Comparison of ENCODE assay signal across 17 cellular contexts in genomic region chr9:109253241-109253636, GRCh38.
DNase-seq lines count a peak whose midpoint lies in the region; ATAC-seq and TF ChIP-seq lines count a peak whose summit lies in the region.
"Had no signal": no experiment of that assay in that cellular context is flagged by ENCODE, and none has a peak within 500 bp of the region (broad histone marks: within the 10 kb centered on the region; RNA-seq: fewer than 3 reads in every experiment).

No MANE protein-coding gene starts in this region.

- intact Hi-C loops in HCT116 (cut with micrococcal nuclease): no loop called here
- intact Hi-C loops in A673 (cut with micrococcal nuclease; ENCODE audit: unreplicated experiment): no loop called here
- intact Hi-C loops in CD14-positive monocyte (cut with micrococcal nuclease): no loop called here

- H3K27me3 ChIP-seq in HCT116 (ENCODE audit: insufficient read depth, low read length) (no peaks in the 10 kb centered on the region), subcutaneous abdominal adipose tissue (ENCODE audit: control insufficient read depth in 5 of 5, insufficient read depth in 4 of 5, low read length in 5 of 5) (no peaks in the 10 kb centered on the region), A673 (replicated peaks; ENCODE audit: insufficient read depth, low read depth, low read length, poor library complexity) (no peaks in the 10 kb centered on the region)
- H3K27me3 ChIP-seq: BLaER1 treated with 17β-estradiol and CSF1 and Interleukin-3, amounts not matched to agents 10 nM and 100 nM had no signal

- H3K4me1 Mint-ChIP-seq in CD14-positive monocyte: peaks cover 7% of the 10 kb centered on the region

- TF ChIP-seq POLR2A in HCT116 (IDR thresholded peaks at IDR 0.05; ENCODE audit: borderline replicate concordance, extremely low read depth, insufficient read depth, insufficient read length): no peak

- no peaks in the 10 kb centered on the region for H3K9me3 Mint-ChIP-seq in CD14-positive monocyte
- H3K9me3 Mint-ChIP-seq: H9 had no signal

- no peak overlapping the region for H3K4me3 Mint-ChIP-seq in CD14-positive monocyte
- H3K4me3 Mint-ChIP-seq: H9 had no signal

- H3K4me2 ChIP-seq in HCT116 (ENCODE audit: low read length): peak overlapping the region; percentile 58
- H3K4me2 ChIP-seq: BLaER1 treated with 17β-estradiol and CSF1 and Interleukin-3, amounts not matched to agents 10 nM and 100 nM; SK-N-SH had no signal

- ATAC-seq in HCT116: no peak
- ATAC-seq: K562 had no signal

- RAD21 ChIA-PET in HCT116 (lab: Charles Lee; ENCODE audit: low non-redundant PET in 1 of 2, low total read pairs in 2 of 2, uncharacterized antibody in 2 of 2, unreplicated experiment in 2 of 2): no interaction called here

- peaks cover 7 to 18% (median 15%) of the 10 kb centered on the region in 3 donors for H3K27me3 Mint-ChIP-seq in CD14-positive monocyte (ENCODE audit: low read depth in 3 of 3)

- CTCF ChIA-PET in HCT116 (lab: Charles Lee) (interaction anchor here (0.7 to 1.6 kb wide), 2 partner anchors 11 to 92 kb away, joined by 3 to 4 read pairs; no protein-coding TSS in a partner anchor), A673 (lab: Charles Lee) (no interaction called here)

- TF ChIP-seq RAD21 in HCT116 (IDR thresholded peaks at IDR 0.05; ENCODE audit: low read depth): no peak

- no peaks in the 10 kb centered on the region for H3K9me3 ChIP-seq in HCT116 (ENCODE audit: control insufficient read depth in 1 of 2, insufficient read depth in 1 of 2, low read depth in 1 of 2, low read length in 2 of 2)
- H3K9me3 ChIP-seq in subcutaneous abdominal adipose tissue (ENCODE audit: control insufficient read depth in 5 of 5, low read length in 5 of 5): no peaks in the 10 kb centered on the region
- no peaks in the 10 kb centered on the region for H3K9me3 ChIP-seq in A673 (ENCODE audit: low read depth, low read length, poor library complexity, severe bottlenecking)
- H3K9me3 ChIP-seq: BLaER1 treated with 17β-estradiol and CSF1 and Interleukin-3, amounts not matched to agents 10 nM and 100 nM; SK-N-SH had no signal

- H3K9me2 ChIP-seq in HCT116 (ENCODE audit: insufficient read depth): no peaks in the 10 kb centered on the region
- H3K9me2 ChIP-seq: SK-N-SH had no signal

- H3K27ac Mint-ChIP-seq in CD14-positive monocyte: no peak overlapping the region

- 0 out of 2 replicates have a peak overlapping the region, but pooled peaks have one; percentile 18 for H3K9ac ChIP-seq in HCT116 (ENCODE audit: low read length)
- H3K9ac ChIP-seq in subcutaneous abdominal adipose tissue (ENCODE audit: low read length in 5 of 5): peak overlapping the region in 3 of 5 donors; percentile 4 to 69 (median 20)
- H3K9ac ChIP-seq: BLaER1 treated with 17β-estradiol and CSF1 and Interleukin-3, amounts not matched to agents 10 nM and 100 nM; SK-N-SH had no signal

- no TSS peak for BruUV-seq in HCT116 (replicated peaks; lab: Mats Ljungman, UMichigan)
- no TSS peak for BruUV-seq in A673 (replicated peaks; lab: Mats Ljungman, UMichigan)

- POLR2A ChIA-PET in HCT116 (lab: Charles Lee) (no interaction called here), A673 (lab: Charles Lee; ENCODE audit: low non-redundant PET) (interaction anchor here (0.6 kb wide), 1 partner anchor 70 kb away, joined by 3 read pairs; no protein-coding TSS in a partner anchor)

- H4K20me1 ChIP-seq in HCT116 (ENCODE audit: insufficient read depth): no peaks in the 10 kb centered on the region
- H4K20me1 ChIP-seq: BLaER1 treated with 17β-estradiol and CSF1 and Interleukin-3, amounts not matched to agents 10 nM and 100 nM had no signal

- DNase-seq in HCT116 (ENCODE audit: low read depth, low spot score) (no peak), islet precursor cell (peak; percentile 29), A673 (ENCODE audit: low spot score) (no peak), NCI-H1105 treated with DMSO at 0.1 percent for 48 hours (lab: John Stamatoyannopoulos, UW) (no peak), activated T-cell treated with anti-CD3 and anti-CD28 coated beads for 4 hours (no peak), CD14-positive monocyte (ENCODE audit: low spot score) (no peak)
- DNase-seq: COR-L47, DMS153, H9, NCI-H1048, NCI-H526 treated with DMSO at 0.1 percent for 48 hours, OCI-M1, SK-N-SH had no signal

- peak overlapping the region; percentile 30; the same call in 1 of the 2 replicates for H3K27ac ChIP-seq in HCT116 (ENCODE audit: low read depth, low read length)
- H3K27ac ChIP-seq in VCaP: peak overlapping the region; percentile 98
- H3K27ac ChIP-seq in subcutaneous abdominal adipose tissue (ENCODE audit: low read depth, low read length): peak overlapping the region; percentile 79
- no peak overlapping the region for H3K27ac ChIP-seq in A673 (ENCODE audit: low read depth, low read length, poor library complexity, severe bottlenecking)
- H3K27ac ChIP-seq: BLaER1 treated with 17β-estradiol and CSF1 and Interleukin-3, amounts not matched to agents 10 nM and 100 nM had no signal

- H3K79me2 ChIP-seq in HCT116 (ENCODE audit: insufficient read depth, low read length): no peaks in the 10 kb centered on the region

- H3K4me1 ChIP-seq in HCT116 (ENCODE audit: control insufficient read depth in 1 of 2, insufficient read depth in 2 of 2, low read length in 2 of 2) (peaks cover 19 to 68% of the 10 kb centered on the region in 2 experiments), subcutaneous abdominal adipose tissue (ENCODE audit: control insufficient read depth in 5 of 5, insufficient read depth in 5 of 5, low read length in 5 of 5) (peaks cover 7 to 45% (median 36%) of the 10 kb centered on the region in 5 donors), A673 (ENCODE audit: insufficient read depth, low read length, poor library complexity, severe bottlenecking) (no peaks in the 10 kb centered on the region)

- H3K4me3 ChIP-seq in HCT116 (replicated peaks in 1 of 2; ENCODE audit: low read depth in 1 of 2, low read length in 2 of 2) (peak overlapping the region in 1 of 2 experiments; percentile 13; a peak in 1 of 4 replicates), subcutaneous abdominal adipose tissue (ENCODE audit: low read depth in 1 of 5, low read length in 5 of 5) (no peak overlapping the region), A673 (ENCODE audit: low read depth, low read length, poor library complexity, severe bottlenecking) (no peak overlapping the region)
- H3K4me3 ChIP-seq: BLaER1 treated with 17β-estradiol and CSF1 and Interleukin-3, amounts not matched to agents 10 nM and 100 nM; K562 had no signal

- H3K36me3 Mint-ChIP-seq in CD14-positive monocyte: no peaks in the 10 kb centered on the region

- H3K36me3 ChIP-seq in HCT116 (ENCODE audit: control insufficient read depth in 1 of 2, insufficient read depth in 2 of 2, low read length in 2 of 2) (no peaks in the 10 kb centered on the region; a peak in 1 of 4 replicates), subcutaneous abdominal adipose tissue (ENCODE audit: control insufficient read depth in 5 of 5, insufficient read depth in 5 of 5, low read length in 5 of 5) (peaks cover 0 to 2% (median 0%) of the 10 kb centered on the region in 5 donors), A673 (ENCODE audit: insufficient read depth, low read length, poor library complexity, severe bottlenecking) (no peaks in the 10 kb centered on the region)
- H3K36me3 ChIP-seq: BLaER1 treated with 17β-estradiol and CSF1 and Interleukin-3, amounts not matched to agents 10 nM and 100 nM had no signal

- H2AFZ ChIP-seq in HCT116 (ENCODE audit: low read depth, low read length, poor library complexity, severe bottlenecking): no peak overlapping the region

- no peak for TF ChIP-seq CTCF in HCT116 (IDR thresholded peaks at IDR 0.05 in 2 of 3, conservative IDR thresholded peaks at IDR 0.05 in 1 of 3; ENCODE audit: borderline replicate concordance in 1 of 3, insufficient read depth in 1 of 3, low read depth in 2 of 3, low read length in 2 of 3)
- TF ChIP-seq CTCF in VCaP (conservative IDR thresholded peaks at IDR 0.05): no peak
- no peak for TF ChIP-seq CTCF in A673 (conservative IDR thresholded peaks at IDR 0.05; ENCODE audit: low read depth, low read length)
- TF ChIP-seq CTCF in CD14-positive monocyte (IDR thresholded peaks at IDR 0.05): no peak

TF ChIP-seq in HCT116, 20 proteins besides CTCF, POLR2A, EP300 and RAD21 (continues in another document):
- TF ChIP-seq, protein P1, sequence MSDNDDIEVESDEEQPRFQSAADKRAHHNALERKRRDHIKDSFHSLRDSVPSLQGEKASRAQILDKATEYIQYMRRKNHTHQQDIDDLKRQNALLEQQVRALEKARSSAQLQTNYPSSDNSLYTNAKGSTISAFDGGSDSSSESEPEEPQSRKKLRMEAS (IDR thresholded peaks at IDR 0.05): no peak
- TF ChIP-seq FOSL1 (IDR thresholded peaks at IDR 0.05; ENCODE audit: low read depth) (no peak), SP1 (IDR thresholded peaks at IDR 0.05; ENCODE audit: low read depth) (no peak), ZBTB33 (IDR thresholded peaks at IDR 0.05; ENCODE audit: extremely low read depth, insufficient replicate concordance, low read length) (no peak), TCF7L2 (IDR thresholded peaks at IDR 0.05; ENCODE audit: borderline replicate concordance, extremely low read depth, insufficient read depth, insufficient read length) (no peak), ZNF274 (IDR thresholded peaks at IDR 0.05; ENCODE audit: low read depth, low read length) (no peak), SIN3A (IDR thresholded peaks at IDR 0.05; ENCODE audit: low read depth) (no peak), EZH2phosphoT487 (IDR thresholded peaks at IDR 0.05; ENCODE audit: borderline replicate concordance) (no peak), CEBPB (IDR thresholded peaks at IDR 0.05; ENCODE audit: low read depth) (no peak), SRF (IDR thresholded peaks at IDR 0.05; ENCODE audit: low read depth) (no peak)
